ENCODE assay signal across 17 cellular contexts in genomic region chr7:3597243-3597642, GRCh38.
A peak's percentile ranks its signal among the peaks of the same experiment; 100 is the strongest.
DNase-seq lines count a peak whose midpoint lies in the region; ATAC-seq and TF ChIP-seq lines count a peak whose summit lies in the region.
"Had no signal": no experiment of that assay in that cellular context is flagged by ENCODE, and none has a peak within 500 bp of the region (broad histone marks: within the 10 kb centered on the region; RNA-seq: fewer than 3 reads in every experiment).

No MANE protein-coding gene starts in this region.

- no peak for ATAC-seq in Right ventricle myocardium inferior
- ATAC-seq in heart left ventricle: no peak
- ATAC-seq: GM23338, K562 had no signal

- TF ChIP-seq CTCF in heart left ventricle (IDR thresholded peaks at IDR 0.05): no peak

- H3K27me3 Mint-ChIP-seq in IgD-negative memory B cell: no peaks in the 10 kb centered on the region
- H3K27me3 Mint-ChIP-seq: activated CD4-positive, alpha-beta T cell treated with anti-CD3 and anti-CD28 coated beads, Interleukin-2, amount 10 ng/mL, durations not matched to agents 7 days and 5 days had no signal

- peaks cover 0 to 2% (median 0%) of the 10 kb centered on the region in 12 donors for H3K9me3 ChIP-seq in heart left ventricle

- peaks cover 2 to 21% (median 10%) of the 10 kb centered on the region in 3 donors for H3K9me3 Mint-ChIP-seq in IgD-negative memory B cell
- H3K9me3 Mint-ChIP-seq: activated CD4-positive, alpha-beta T cell treated with anti-CD3 and anti-CD28 coated beads, Interleukin-2, amount 10 ng/mL, durations not matched to agents 7 days and 5 days; T-helper 1 cell treated with Interleukin-12 subunit alpha and Interleukin-12 subunit beta and Interleukin-4 antibody, amounts not matched to agents 30 μg/mL and 1 μg/mL, for 36 hours had no signal

- peak; percentile 54 for DNase-seq in Right ventricle myocardium inferior (ENCODE audit: missing footprints)
- no peak for DNase-seq in heart left ventricle
- peak; percentile 88 for DNase-seq in SKM-1 treated with dmso at 0.1 percent for 144 hours (lab: John Stamatoyannopoulos, UW; ENCODE audit: unreplicated experiment)
- DNase-seq in NCI-H1048 (lab: John Stamatoyannopoulos, UW): no peak
- DNase-seq in NCI-H128 (lab: John Stamatoyannopoulos, UW; ENCODE audit: unreplicated experiment): no peak
- DNase-seq in glomerular visceral epithelial cell (ENCODE audit: extremely low spot score): no peak
- DNase-seq in midbrain (lab: John Stamatoyannopoulos, UW): no peak
- DNase-seq: 8988T; activated CD4-positive, alpha-beta T cell treated with anti-CD3 and anti-CD28 coated beads, Interleukin-2, amount 10 ng/mL, durations not matched to agents 7 days and 5 days; mesenchymal stem cell; occipital lobe; PC-9; small intestine had no signal

- H3K27me3 ChIP-seq in heart left ventricle: no peaks in the 10 kb centered on the region

- peaks cover 3% of the 10 kb centered on the region for H3K36me3 Mint-ChIP-seq in IgD-negative memory B cell

- H3K4me3 ChIP-seq in heart left ventricle: no peak overlapping the region
- H3K4me3 ChIP-seq: GM23338, K562, PC-9 had no signal

- no peaks in the 10 kb centered on the region for H3K36me3 ChIP-seq in heart left ventricle

- WGBS in heart left ventricle, 4 donors: 85 to 90% (median 87%) methylated on average over 6 of the region's 6 CpGs

- H3K27ac Mint-ChIP-seq in IgD-negative memory B cell: peak overlapping the region; percentile 72 to 94 (median 91)
- H3K27ac Mint-ChIP-seq: activated CD4-positive, alpha-beta T cell treated with anti-CD3 and anti-CD28 coated beads, Interleukin-2, amount 10 ng/mL, durations not matched to agents 7 days and 5 days; GM23338; T-helper 1 cell treated with Interleukin-12 subunit alpha and Interleukin-12 subunit beta and Interleukin-4 antibody, amounts not matched to agents 30 μg/mL and 1 μg/mL, for 36 hours had no signal

- intact Hi-C loops in Right ventricle myocardium inferior (cut with DNase I): no loop called here
- intact Hi-C loops in heart left ventricle (cut with DNase I): no loop called here

- TF ChIP-seq POLR2A in heart left ventricle (IDR thresholded peaks at IDR 0.05): no peak

- H3K4me1 ChIP-seq in heart left ventricle: no peaks in the 10 kb centered on the region

- H3K27ac ChIP-seq in heart left ventricle: no peak overlapping the region
- H3K27ac ChIP-seq: PC-9 had no signal

- H3K4me1 Mint-ChIP-seq in IgD-negative memory B cell: peaks cover 19 to 25% (median 23%) of the 10 kb centered on the region in 3 donors
- H3K4me1 Mint-ChIP-seq: activated CD4-positive, alpha-beta T cell treated with anti-CD3 and anti-CD28 coated beads, Interleukin-2, amount 10 ng/mL, durations not matched to agents 7 days and 5 days had no signal

- peak overlapping the region; percentile 53 to 91 (median 69) for H3K4me3 Mint-ChIP-seq in IgD-negative memory B cell
- H3K4me3 Mint-ChIP-seq: activated CD4-positive, alpha-beta T cell treated with anti-CD3 and anti-CD28 coated beads, Interleukin-2, amount 10 ng/mL, durations not matched to agents 7 days and 5 days; GM23338; T-helper 1 cell treated with Interleukin-12 subunit alpha and Interleukin-12 subunit beta and Interleukin-4 antibody, amounts not matched to agents 30 μg/mL and 1 μg/mL, for 36 hours had no signal

Comparison
In these comparisons a context has a peak if more than half of its experiments do, and no peak if none do; other contexts are left out.
1. DNase-seq: peak in Right ventricle myocardium inferior (single experiment) and SKM-1 treated with dmso at 0.1 percent for 144 hours (single experiment); none in heart left ventricle (0 of 5), NCI-H1048 (single experiment), NCI-H128 (single experiment), glomerular visceral epithelial cell (single experiment) and midbrain (single experiment).